ENCODE assay signal across 1 cellular context in the genomic region with DNA sequence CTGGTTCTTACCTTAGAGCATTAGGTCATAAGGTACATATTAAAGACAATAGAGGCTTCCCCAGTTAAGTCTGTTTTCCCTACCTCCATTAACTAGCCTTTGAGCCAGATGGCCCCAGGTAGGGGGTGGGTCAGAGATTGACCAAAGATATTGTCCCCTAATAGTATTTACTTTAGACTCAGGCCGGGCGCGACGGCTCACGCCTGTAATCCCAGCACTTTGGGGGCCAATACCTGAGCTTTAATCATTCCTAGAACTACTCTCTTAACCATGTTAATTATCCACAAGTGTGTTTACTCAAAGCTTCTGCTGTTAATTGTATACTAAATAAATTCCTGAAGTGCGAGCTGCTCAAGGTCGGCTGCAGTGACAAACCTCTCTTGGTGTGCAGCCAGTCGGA.
TF ChIP-seq lines count a peak whose summit lies in the region.

No MANE protein-coding gene starts in this region.

TF ChIP-seq in HepG2, 621 proteins besides CTCF, POLR2A, EP300 and RAD21 (continued from another document and continues in another):
- TF ChIP-seq, protein P1, sequence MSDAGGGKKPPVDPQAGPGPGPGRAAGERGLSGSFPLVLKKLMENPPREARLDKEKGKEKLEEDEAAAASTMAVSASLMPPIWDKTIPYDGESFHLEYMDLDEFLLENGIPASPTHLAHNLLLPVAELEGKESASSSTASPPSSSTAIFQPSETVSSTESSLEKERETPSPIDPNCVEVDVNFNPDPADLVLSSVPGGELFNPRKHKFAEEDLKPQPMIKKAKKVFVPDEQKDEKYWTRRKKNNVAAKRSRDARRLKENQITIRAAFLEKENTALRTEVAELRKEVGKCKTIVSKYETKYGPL (CRISPR knock-in tag; IDR thresholded peaks at IDR 0.05), result no peak
- TF ChIP-seq SOX6 (IDR thresholded peaks at IDR 0.05) (no peak), SOX6 (CRISPR knock-in tag; IDR thresholded peaks at IDR 0.05) (peak; percentile 79), ZNF549 (CRISPR knock-in tag; IDR thresholded peaks at IDR 0.05) (no peak), CENPT (CRISPR knock-in tag; IDR thresholded peaks at IDR 0.05; ENCODE audit: low read depth) (no peak), BCL6 (CRISPR knock-in tag; IDR thresholded peaks at IDR 0.05) (peak; percentile 97), IRX3 (CRISPR knock-in tag; IDR thresholded peaks at IDR 0.05; ENCODE audit: borderline replicate concordance, low read depth) (no peak), NR2F6 (IDR thresholded peaks at IDR 0.05) (no peak), NR2F6 (CRISPR knock-in tag; IDR thresholded peaks at IDR 0.05) (no peak), ZNF780A (CRISPR knock-in tag; IDR thresholded peaks at IDR 0.05) (no peak), ZSCAN31 (CRISPR knock-in tag; IDR thresholded peaks at IDR 0.05; ENCODE audit: low read depth) (no peak), FOXK1 (CRISPR knock-in tag; IDR thresholded peaks at IDR 0.05; ENCODE audit: borderline replicate concordance, low read depth) (no peak), POGZ (CRISPR knock-in tag; IDR thresholded peaks at IDR 0.05) (no peak), ZNF253 (CRISPR knock-in tag; IDR thresholded peaks at IDR 0.05; ENCODE audit: borderline replicate concordance) (no peak), RARA (CRISPR knock-in tag; IDR thresholded peaks at IDR 0.05) (0 out of 2 replicates have a peak, but pooled peaks have one; percentile 32), CREM (IDR thresholded peaks at IDR 0.05) (no peak), CREM (CRISPR knock-in tag; IDR thresholded peaks at IDR 0.05) (no peak), ZNF274 (CRISPR knock-in tag; IDR thresholded peaks at IDR 0.05) (no peak), POLR2AphosphoS5 (IDR thresholded peaks at IDR 0.05; ENCODE audit: low read depth, low read length) (no peak), SIX1 (CRISPR knock-in tag; IDR thresholded peaks at IDR 0.05; ENCODE audit: borderline replicate concordance) (no peak), PITX1 (CRISPR knock-in tag; IDR thresholded peaks at IDR 0.05) (peak; percentile 60), SKIL (CRISPR knock-in tag; IDR thresholded peaks at IDR 0.05; ENCODE audit: borderline replicate concordance) (0 out of 2 replicates have a peak, but pooled peaks have one; percentile 12), TBP (CRISPR knock-in tag; IDR thresholded peaks at IDR 0.05) (no peak), PHF21A (CRISPR knock-in tag; IDR thresholded peaks at IDR 0.05) (no peak), TFDP1 (CRISPR knock-in tag; IDR thresholded peaks at IDR 0.05; ENCODE audit: borderline replicate concordance) (no peak), DNMT3B (CRISPR knock-in tag; conservative IDR thresholded peaks at IDR 0.05) (no peak), FOSL1 (CRISPR knock-in tag; IDR thresholded peaks at IDR 0.05; ENCODE audit: borderline replicate concordance) (no peak), ESRRA (CRISPR knock-in tag; IDR thresholded peaks at IDR 0.05; ENCODE audit: low read depth) (no peak), ZNF564 (CRISPR knock-in tag; IDR thresholded peaks at IDR 0.05) (no peak), FOXA1 (IDR thresholded peaks at IDR 0.05) (no peak), FOXA1 (CRISPR knock-in tag; IDR thresholded peaks at IDR 0.05) (peak; percentile 53), ZNF709 (CRISPR knock-in tag; IDR thresholded peaks at IDR 0.05) (no peak), HMG20B (CRISPR knock-in tag; conservative IDR thresholded peaks at IDR 0.05) (no peak), FOXP1 (IDR thresholded peaks at IDR 0.05) (no peak), FOXP1 (CRISPR knock-in tag; IDR thresholded peaks at IDR 0.05) (peak; percentile 24; the same call in 1 of the 2 replicates), TBX2 (CRISPR knock-in tag; IDR thresholded peaks at IDR 0.05; ENCODE audit: borderline replicate concordance) (peak; percentile 51; the same call in 1 of the 2 replicates), GFI1 (CRISPR knock-in tag; IDR thresholded peaks at IDR 0.05; ENCODE audit: borderline replicate concordance) (0 out of 2 replicates have a peak, but pooled peaks have one; percentile 31), ZNF142 (CRISPR knock-in tag; IDR thresholded peaks at IDR 0.05) (no peak), HDAC6 (IDR thresholded peaks at IDR 0.05; ENCODE audit: low read depth, low read length) (no peak), ZNF614 (CRISPR knock-in tag; IDR thresholded peaks at IDR 0.05; ENCODE audit: borderline replicate concordance) (no peak), ZNF704 (CRISPR knock-in tag; IDR thresholded peaks at IDR 0.05; ENCODE audit: borderline replicate concordance) (no peak), ZNF331 (CRISPR knock-in tag; IDR thresholded peaks at IDR 0.05) (peak; percentile 49; the same call in 1 of the 2 replicates), HNF4A (CRISPR knock-in tag; IDR thresholded peaks at IDR 0.05) (peak; percentile 10; the same call in 1 of the 2 replicates)
- TF ChIP-seq, protein P2, sequence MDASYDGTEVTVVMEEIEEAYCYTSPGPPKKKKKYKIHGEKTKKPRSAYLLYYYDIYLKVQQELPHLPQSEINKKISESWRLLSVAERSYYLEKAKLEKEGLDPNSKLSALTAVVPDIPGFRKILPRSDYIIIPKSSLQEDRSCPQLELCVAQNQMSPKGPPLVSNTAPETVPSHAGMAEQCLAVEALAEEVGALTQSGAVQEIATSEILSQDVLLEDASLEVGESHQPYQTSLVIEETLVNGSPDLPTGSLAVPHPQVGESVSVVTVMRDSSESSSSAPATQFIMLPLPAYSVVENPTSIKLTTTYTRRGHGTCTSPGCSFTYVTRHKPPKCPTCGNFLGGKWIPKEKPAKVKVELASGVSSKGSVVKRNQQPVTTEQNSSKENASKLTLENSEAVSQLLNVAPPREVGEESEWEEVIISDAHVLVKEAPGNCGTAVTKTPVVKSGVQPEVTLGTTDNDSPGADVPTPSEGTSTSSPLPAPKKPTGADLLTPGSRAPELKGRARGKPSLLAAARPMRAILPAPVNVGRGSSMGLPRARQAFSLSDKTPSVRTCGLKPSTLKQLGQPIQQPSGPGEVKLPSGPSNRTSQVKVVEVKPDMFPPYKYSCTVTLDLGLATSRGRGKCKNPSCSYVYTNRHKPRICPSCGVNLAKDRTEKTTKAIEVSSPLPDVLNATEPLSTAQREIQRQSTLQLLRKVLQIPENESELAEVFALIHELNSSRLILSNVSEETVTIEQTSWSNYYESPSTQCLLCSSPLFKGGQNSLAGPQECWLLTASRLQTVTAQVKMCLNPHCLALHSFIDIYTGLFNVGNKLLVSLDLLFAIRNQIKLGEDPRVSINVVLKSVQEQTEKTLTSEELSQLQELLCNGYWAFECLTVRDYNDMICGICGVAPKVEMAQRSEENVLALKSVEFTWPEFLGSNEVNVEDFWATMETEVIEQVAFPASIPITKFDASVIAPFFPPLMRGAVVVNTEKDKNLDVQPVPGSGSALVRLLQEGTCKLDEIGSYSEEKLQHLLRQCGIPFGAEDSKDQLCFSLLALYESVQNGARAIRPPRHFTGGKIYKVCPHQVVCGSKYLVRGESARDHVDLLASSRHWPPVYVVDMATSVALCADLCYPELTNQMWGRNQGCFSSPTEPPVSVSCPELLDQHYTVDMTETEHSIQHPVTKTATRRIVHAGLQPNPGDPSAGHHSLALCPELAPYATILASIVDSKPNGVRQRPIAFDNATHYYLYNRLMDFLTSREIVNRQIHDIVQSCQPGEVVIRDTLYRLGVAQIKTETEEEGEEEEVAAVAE (CRISPR knock-in tag; IDR thresholded peaks at IDR 0.05; ENCODE audit: borderline replicate concordance), result no peak
- TF ChIP-seq, protein P3, sequence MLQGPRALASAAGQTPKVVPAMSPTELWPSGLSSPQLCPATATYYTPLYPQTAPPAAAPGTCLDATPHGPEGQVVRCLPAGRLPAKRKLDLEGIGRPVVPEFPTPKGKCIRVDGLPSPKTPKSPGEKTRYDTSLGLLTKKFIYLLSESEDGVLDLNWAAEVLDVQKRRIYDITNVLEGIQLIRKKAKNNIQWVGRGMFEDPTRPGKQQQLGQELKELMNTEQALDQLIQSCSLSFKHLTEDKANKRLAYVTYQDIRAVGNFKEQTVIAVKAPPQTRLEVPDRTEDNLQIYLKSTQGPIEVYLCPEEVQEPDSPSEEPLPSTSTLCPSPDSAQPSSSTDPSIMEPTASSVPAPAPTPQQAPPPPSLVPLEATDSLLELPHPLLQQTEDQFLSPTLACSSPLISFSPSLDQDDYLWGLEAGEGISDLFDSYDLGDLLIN (CRISPR knock-in tag; IDR thresholded peaks at IDR 0.05; ENCODE audit: borderline replicate concordance), result no peak
- TF ChIP-seq, protein P4, sequence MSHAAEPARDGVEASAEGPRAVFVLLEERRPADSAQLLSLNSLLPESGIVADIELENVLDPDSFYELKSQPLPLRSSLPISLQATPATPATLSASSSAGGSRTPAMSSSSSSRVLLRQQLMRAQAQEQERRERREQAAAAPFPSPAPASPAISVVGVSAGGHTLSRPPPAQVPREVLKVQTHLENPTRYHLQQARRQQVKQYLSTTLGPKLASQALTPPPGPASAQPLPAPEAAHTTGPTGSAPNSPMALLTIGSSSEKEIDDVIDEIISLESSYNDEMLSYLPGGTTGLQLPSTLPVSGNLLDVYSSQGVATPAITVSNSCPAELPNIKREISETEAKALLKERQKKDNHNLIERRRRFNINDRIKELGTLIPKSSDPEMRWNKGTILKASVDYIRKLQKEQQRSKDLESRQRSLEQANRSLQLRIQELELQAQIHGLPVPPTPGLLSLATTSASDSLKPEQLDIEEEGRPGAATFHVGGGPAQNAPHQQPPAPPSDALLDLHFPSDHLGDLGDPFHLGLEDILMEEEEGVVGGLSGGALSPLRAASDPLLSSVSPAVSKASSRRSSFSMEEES (CRISPR knock-in tag; IDR thresholded peaks at IDR 0.05), result no peak
